8 cellular contexts compared by ENCODE assay signal in the genomic region with DNA sequence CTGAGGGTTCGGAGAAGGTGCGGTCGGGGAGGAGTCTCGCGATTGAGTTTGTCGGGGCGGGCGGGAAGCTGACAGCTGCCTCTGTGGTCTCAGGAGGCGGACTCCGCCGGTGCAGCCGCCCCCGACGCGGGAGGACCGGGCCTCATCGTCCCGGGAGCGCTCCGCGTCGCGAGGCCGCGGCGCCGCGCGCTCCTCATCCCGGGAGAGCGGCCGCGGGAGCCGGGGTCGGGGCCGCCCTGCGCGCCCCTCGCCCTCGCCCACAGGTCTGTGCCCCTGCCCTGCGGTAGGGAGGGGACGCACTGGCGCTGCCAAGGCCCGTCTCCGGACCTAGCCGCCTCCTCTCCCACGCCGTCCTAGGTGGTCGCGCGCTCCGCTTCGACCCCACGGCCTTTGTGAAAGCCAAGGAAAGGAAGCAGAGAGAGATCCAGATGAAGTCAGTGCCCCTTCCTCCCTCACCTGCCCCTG.
DNase-seq lines count a peak whose midpoint lies in the region; ATAC-seq lines count a peak whose summit lies in the region.

No MANE protein-coding gene starts in this region.

- H3K36me3 ChIP-seq in iPS-18a (ENCODE audit: control insufficient read depth, low read depth, low read length) = no peaks in the 10 kb centered on the region

- peaks cover 18% of the 10 kb centered on the region for H3K4me1 Mint-ChIP-seq in activated naive CD8-positive, alpha-beta T cell treated with anti-CD3 and anti-CD28 coated beads, Interleukin-2, amount 50 U/mL, for 24 hours

- H3K4me3 ChIP-seq in iPS-18a (ENCODE audit: low read length) = peak overlapping the region; percentile 50

- H3K4me1 ChIP-seq in iPS-18a (ENCODE audit: control insufficient read depth, low read depth, low read length) = peaks cover 10% of the 10 kb centered on the region

- no peak overlapping the region for H3K27ac Mint-ChIP-seq in activated naive CD8-positive, alpha-beta T cell treated with anti-CD3 and anti-CD28 coated beads, Interleukin-2, amount 50 U/mL, for 24 hours

- H3K27me3 ChIP-seq in iPS-18a (ENCODE audit: control insufficient read depth, insufficient read depth, low read length) = peaks cover 32% of the 10 kb centered on the region

- DNase-seq in DMS 273 (lab: John Stamatoyannopoulos, UW; ENCODE audit: unreplicated experiment) (peak; percentile 68), NCI-H748 treated with DMSO at 0.1 percent for 48 hours (lab: John Stamatoyannopoulos, UW) (peak; percentile 33), NCI-H1930 (lab: John Stamatoyannopoulos, UW) (no peak), SW 1271 (lab: John Stamatoyannopoulos, UW) (no peak), AG08396 (ENCODE audit: low spot score) (no peak)
- DNase-seq in activated naive CD8-positive, alpha-beta T cell treated with anti-CD3 and anti-CD28 coated beads, Interleukin-2, amount 50 U/mL, for 24 hours = peak; percentile 49
- DNase-seq in stimulated activated CD4-positive, alpha-beta T cell treated with anti-CD3 and anti-CD28 coated beads, Interleukin-2, amount 100 ng/mL, for 4 hours (ENCODE audit: low read depth) = peak; percentile 17

- H3K9me3 ChIP-seq in iPS-18a (ENCODE audit: control insufficient read depth, low read depth, low read length) = no peaks in the 10 kb centered on the region

- ATAC-seq in activated naive CD8-positive, alpha-beta T cell treated with anti-CD3 and anti-CD28 coated beads, Interleukin-2, amount 50 U/mL, for 24 hours = peak; percentile 38

- H3K27me3 Mint-ChIP-seq in activated naive CD8-positive, alpha-beta T cell treated with anti-CD3 and anti-CD28 coated beads, Interleukin-2, amount 50 U/mL, for 24 hours = peaks cover 15% of the 10 kb centered on the region

- H3K9ac ChIP-seq in iPS-18a (ENCODE audit: low read length) = no peak overlapping the region

- peaks cover 1% of the 10 kb centered on the region for H3K36me3 Mint-ChIP-seq in activated naive CD8-positive, alpha-beta T cell treated with anti-CD3 and anti-CD28 coated beads, Interleukin-2, amount 50 U/mL, for 24 hours (ENCODE audit: low read depth)

- H3K9me3 Mint-ChIP-seq in activated naive CD8-positive, alpha-beta T cell treated with anti-CD3 and anti-CD28 coated beads, Interleukin-2, amount 50 U/mL, for 24 hours = no peaks in the 10 kb centered on the region

- H3K4me3 Mint-ChIP-seq in activated naive CD8-positive, alpha-beta T cell treated with anti-CD3 and anti-CD28 coated beads, Interleukin-2, amount 50 U/mL, for 24 hours = peak overlapping the region; percentile 78

- H3K27ac ChIP-seq in iPS-18a (ENCODE audit: low read length) = no peak overlapping the region

Comparison
In these comparisons a context has a peak if more than half of its experiments do, and no peak if none do; other contexts are left out.
1. DNase-seq: peak in DMS 273 (single experiment), NCI-H748 treated with DMSO at 0.1 percent for 48 hours (single experiment), activated naive CD8-positive, alpha-beta T cell treated with anti-CD3 and anti-CD28 coated beads, Interleukin-2, amount 50 U/mL, for 24 hours (single experiment) and stimulated activated CD4-positive, alpha-beta T cell treated with anti-CD3 and anti-CD28 coated beads, Interleukin-2, amount 100 ng/mL, for 4 hours (single experiment); none in NCI-H1930 (0 of 2), SW 1271 (0 of 2) and AG08396 (single experiment).